Comparison of ENCODE assay signal across 25 cellular contexts in genomic region chrX:114774691-114775090, GRCh38.
DNase-seq lines count a peak whose midpoint lies in the region; ATAC-seq and TF ChIP-seq lines count a peak whose summit lies in the region.
"Had no signal": no experiment of that assay in that cellular context is flagged by ENCODE, and none has a peak within 500 bp of the region (broad histone marks: within the 10 kb centered on the region; RNA-seq: fewer than 3 reads in every experiment).

No MANE protein-coding gene starts in this region.

- DNase-seq in A172 (ENCODE audit: low spot score) = peak; percentile 0
- DNase-seq in Caki2 (ENCODE audit: low read depth) = peak; percentile 13
- DNase-seq in NT2/D1 (ENCODE audit: low read depth, low spot score) = peak; percentile 11
- DNase-seq in fibroblast of villous mesenchyme (ENCODE audit: low read depth) = peak; percentile 1
- no peak for DNase-seq in brain microvascular endothelial cell
- DNase-seq in NCI-H510A (lab: John Stamatoyannopoulos, UW) = no peak
- DNase-seq: activated CD4-positive, alpha-beta memory T cell treated with anti-CD3 and anti-CD28 coated beads for 36 hours; activated gamma-delta T cell; activated naive CD8-positive, alpha-beta T cell treated with anti-CD3 and anti-CD28 coated beads, Interleukin-2, amount 50 U/mL, for 24 hours; CD4-positive, alpha-beta memory T cell; cortex of kidney; DMS79; kidney; NCI-H1092 treated with DMSO at 0.1 percent for 48 hours; NCI-H2029 treated with DMSO at 0.1 percent for 48 hours; stimulated activated CD4-positive, alpha-beta T cell treated with anti-CD3 and anti-CD28 coated beads, Interleukin-2, amount 100 ng/mL, for 48 hours; stimulated activated naive B cell treated with anti-CD40 and anti-IgM and Interleukin-4, amounts not matched to agents 10 μg/mL and 1 μg/mL and 100 μg/mL, for 72 hours; uterus had no signal

- no peaks in the 10 kb centered on the region for H3K36me3 ChIP-seq in NT2/D1 (ENCODE audit: insufficient read depth, insufficient read length, low read length)
- H3K36me3 ChIP-seq in brain microvascular endothelial cell (replicated peaks) = no peaks in the 10 kb centered on the region
- H3K36me3 ChIP-seq: prostate gland, uterus had no signal

- peaks cover 8% of the 10 kb centered on the region for H3K9me3 ChIP-seq in NT2/D1 (ENCODE audit: insufficient read depth, low read length)
- H3K9me3 ChIP-seq: prostate gland, uterus had no signal

- ATAC-seq in HG02885 (IDR thresholded peaks at IDR 0.05; ENCODE audit: poor library complexity, unreplicated experiment) = no peak
- ATAC-seq in HG02840 (IDR thresholded peaks at IDR 0.05; ENCODE audit: low FRiP score, unreplicated experiment) = no peak
- ATAC-seq: activated naive CD8-positive, alpha-beta T cell treated with anti-CD3 and anti-CD28 coated beads, Interleukin-2, amount 50 U/mL, for 24 hours; GM12878; stimulated activated naive B cell treated with anti-CD40 and anti-IgM and Interleukin-4, amounts not matched to agents 10 μg/mL and 1 μg/mL and 100 μg/mL, for 72 hours had no signal

- no peak overlapping the region for H3K27ac ChIP-seq in brain microvascular endothelial cell
- H3K27ac ChIP-seq: HL-60, prostate gland, RWPE1, skin epidermis, uterus had no signal

- H3K27me3 ChIP-seq in NT2/D1 (ENCODE audit: insufficient read depth, insufficient read length) (no peaks in the 10 kb centered on the region), brain microvascular endothelial cell (replicated peaks) (no peaks in the 10 kb centered on the region)

- in situ Hi-C loops in Caki2 (cut with HindIII; ENCODE audit: low pct_unique_long_range_greater_than_20kb, low sequenced_read_pairs) = no loop called here
- in situ Hi-C loops in brain microvascular endothelial cell (cut with HindIII; ENCODE audit: low pct_ligation_motif_present, low sequenced_read_pairs) = no loop called here

- TF ChIP-seq CTCF in fibroblast of villous mesenchyme (IDR thresholded peaks at IDR 0.05; ENCODE audit: insufficient read depth, low read depth, low read length) (peak; percentile 17), brain microvascular endothelial cell (IDR thresholded peaks at IDR 0.05; ENCODE audit: low read depth, low read length, missing control alignments) (no peak)

- H3K4me3 ChIP-seq in NT2/D1 (ENCODE audit: insufficient read length, low read depth) (no peak overlapping the region), fibroblast of villous mesenchyme (ENCODE audit: low read depth, low read length) (no peak overlapping the region), brain microvascular endothelial cell (ENCODE audit: low read depth, low read length) (no peak overlapping the region)
- H3K4me3 ChIP-seq: GM12878, prostate gland, skin epidermis, uterus had no signal

- H3K4me1 ChIP-seq in NT2/D1 (ENCODE audit: insufficient read depth, insufficient read length) = no peaks in the 10 kb centered on the region
- H3K4me1 ChIP-seq: prostate gland, uterus had no signal

- no peak overlapping the region for H3K9ac ChIP-seq in NT2/D1 (ENCODE audit: insufficient read length, low read depth)

Comparison
In these comparisons a context has a peak if more than half of its experiments do, and no peak if none do; other contexts are left out.
1. DNase-seq: peak in A172 (single experiment), Caki2 (single experiment), NT2/D1 (single experiment) and fibroblast of villous mesenchyme (single experiment); none in brain microvascular endothelial cell (single experiment) and NCI-H510A (single experiment).